15 cellular contexts compared by ENCODE assay signal in genomic region chr20:3904224-3904623, GRCh38.
"Had no signal": no experiment of that assay in that cellular context is flagged by ENCODE, and none has a peak within 500 bp of the region (broad histone marks: within the 10 kb centered on the region; RNA-seq: fewer than 3 reads in every experiment).

No MANE protein-coding gene starts in this region.

- H3K9me3 ChIP-seq: ovary, upper lobe of left lung had no signal

- DNase-seq: activated CD4-positive, alpha-beta T cell treated with anti-CD3 and anti-CD28 coated beads for 48 hours; activated CD8-positive, alpha-beta memory T cell treated with anti-CD3 and anti-CD28 coated beads for 24 hours; activated gamma-delta T cell; caudate nucleus; dermis blood vessel endothelial cell; endodermal cell; erythroblast; hypothalamus; kidney glomerular epithelial cell; ovary; SHP77 treated with DMSO at 0.1 percent for 48 hours; T-helper 9 cell; upper lobe of left lung had no signal

- H3K4me3 Mint-ChIP-seq: endodermal cell had no signal

- H3K27me3 ChIP-seq: ovary, upper lobe of left lung had no signal

- H3K9me3 Mint-ChIP-seq: endodermal cell had no signal

- H3K27ac ChIP-seq: ovary, skin epidermis, upper lobe of left lung, VCaP had no signal
